8 cellular contexts compared by ENCODE assay signal in the genomic region with DNA sequence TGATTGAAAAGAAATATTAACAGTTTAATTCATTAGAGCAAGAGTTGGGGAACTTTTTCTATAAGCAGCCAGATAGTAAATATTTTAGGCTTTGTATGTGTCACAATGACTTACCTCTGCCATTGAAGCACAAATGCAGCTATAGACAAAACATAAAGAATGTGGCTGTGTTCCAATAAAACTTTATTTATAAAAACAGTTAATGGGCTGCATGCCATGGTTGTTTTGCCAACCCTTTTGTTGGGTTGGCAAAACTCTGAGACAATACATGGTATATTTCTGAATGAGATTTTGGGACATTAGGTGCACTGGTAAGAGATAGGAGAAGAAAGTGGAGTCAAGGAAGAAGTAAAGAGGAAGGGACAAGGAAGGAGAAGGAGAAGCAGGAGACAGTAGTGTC.
"Had no signal": no experiment of that assay in that cellular context is flagged by ENCODE, and none has a peak within 500 bp of the region (broad histone marks: within the 10 kb centered on the region; RNA-seq: fewer than 3 reads in every experiment).

No MANE protein-coding gene starts in this region.

- FAIRE-seq: H1, H54, HepG2 had no signal

- ATAC-seq: GM23338, HepG2 had no signal

- H2AFZ ChIP-seq: GM23338 had no signal

- H3K27ac ChIP-seq: HL-60 had no signal

- H3K4me2 ChIP-seq: GM23338 had no signal

- H3K4me3 ChIP-seq: GM23338 had no signal

- DNase-seq: H9, HCEC 1CT, KG1 had no signal
